In the genomic region with DNA sequence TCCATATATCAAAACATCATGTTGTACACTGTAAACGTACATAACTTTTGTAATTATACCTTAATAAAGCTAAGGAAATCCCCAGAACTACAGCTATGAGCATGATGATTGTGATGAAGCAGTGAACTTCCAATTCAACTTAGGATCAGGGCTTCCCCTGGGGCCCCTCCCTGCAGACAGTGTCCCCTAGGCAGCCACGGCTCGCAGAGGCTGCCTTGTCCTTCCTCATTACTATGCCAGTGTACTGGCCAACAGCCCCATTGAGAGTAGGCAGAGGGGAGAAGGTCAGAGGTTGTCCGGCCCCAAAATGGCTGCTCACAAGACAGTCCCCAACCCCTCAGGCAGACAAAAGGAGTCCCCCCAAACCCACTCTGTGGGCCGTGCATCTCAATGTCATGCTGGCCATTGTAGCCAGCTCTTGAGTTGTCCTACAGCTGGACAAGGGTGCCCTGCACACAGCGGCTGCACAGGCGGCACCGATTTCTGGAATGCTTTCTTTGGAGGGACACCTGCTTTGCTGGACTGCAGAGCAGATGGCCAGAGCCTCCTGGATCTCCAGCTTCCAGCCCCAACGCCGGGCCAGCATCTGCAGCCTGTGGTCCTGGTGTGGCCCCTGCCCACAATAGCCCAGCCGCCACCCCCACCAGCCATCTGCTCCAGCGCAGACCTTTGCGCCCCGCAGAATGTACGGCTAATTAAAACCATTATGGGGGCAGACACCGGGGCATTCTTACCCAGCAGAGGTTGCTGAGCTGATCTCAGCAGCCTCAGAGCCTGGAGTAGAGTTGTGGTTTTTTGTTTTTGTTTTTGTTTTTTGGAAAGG, we compare ENCODE assay signal across 10 cellular contexts. TPM values are rescaled to one million over a fixed set of nuclear protein-coding genes. Genes with fewer than 3 reads are reported as not detected.
A peak's percentile ranks its signal among the peaks of the same experiment; 100 is the strongest.
DNase-seq lines count a peak whose midpoint lies in the region; ATAC-seq and TF ChIP-seq lines count a peak whose summit lies in the region.
"Had no signal": no experiment of that assay in that cellular context is flagged by ENCODE, and none has a peak within 500 bp of the region (broad histone marks: within the 10 kb centered on the region; RNA-seq: fewer than 3 reads in every experiment).

No MANE protein-coding gene starts in this region.

- intact Hi-C loops in sciatic nerve (cut with DNase I) = no loop called here

- no peaks in the 10 kb centered on the region for H3K9me3 Mint-ChIP-seq in endodermal cell

- H3K27ac ChIP-seq in endodermal cell (ENCODE audit: low read depth, low read length) = peak overlapping the region; percentile 82

- H3K36me3 Mint-ChIP-seq in endodermal cell (ENCODE audit: low read depth) = no peaks in the 10 kb centered on the region

- no peak overlapping the region for H3K27ac Mint-ChIP-seq in endodermal cell

- peaks cover 12% of the 10 kb centered on the region for H3K27me3 ChIP-seq in endodermal cell (ENCODE audit: control insufficient read depth, insufficient read depth, low read length, poor library complexity, severe bottlenecking)

- no peak for TF ChIP-seq CTCF in endodermal cell (conservative IDR thresholded peaks at IDR 0.05)

- H3K4me3 ChIP-seq in endodermal cell (ENCODE audit: low read length) = no peak overlapping the region

- ATAC-seq in activated CD4-positive, CD25-positive, alpha-beta regulatory T cell treated with anti-CD3 and anti-CD28 coated beads, Interleukin-2, amount 50 U/mL, for 24 hours = peak; percentile 31 to 40
- ATAC-seq in sciatic nerve = peak; percentile 23
- ATAC-seq in GM21528 (IDR thresholded peaks at IDR 0.05; ENCODE audit: low FRiP score, unreplicated experiment) = no peak
- no peak for ATAC-seq in HG03039 (IDR thresholded peaks at IDR 0.05; ENCODE audit: unreplicated experiment)

- peaks cover 25% of the 10 kb centered on the region for H3K4me1 Mint-ChIP-seq in endodermal cell

- DNase-seq in activated CD4-positive, CD25-positive, alpha-beta regulatory T cell (lab: John Stamatoyannopoulos, UW) = no peak
- DNase-seq in SK-N-DZ (ENCODE audit: low spot score) (peak; percentile 27), endodermal cell (no peak), sciatic nerve (ENCODE audit: low spot score) (no peak), midbrain (lab: John Stamatoyannopoulos, UW) (no peak)
- DNase-seq: EL; stimulated activated CD8-positive, alpha-beta memory T cell treated with anti-CD3 and anti-CD28 coated beads, Interleukin-4, amount 100 ng/mL, for 48 hours had no signal

- no peak overlapping the region for H3K4me3 Mint-ChIP-seq in endodermal cell

- H3K36me3 ChIP-seq in endodermal cell (ENCODE audit: control insufficient read depth, insufficient read depth, low read length) = no peaks in the 10 kb centered on the region

- peaks cover 8% of the 10 kb centered on the region for H3K4me1 ChIP-seq in endodermal cell (ENCODE audit: control insufficient read depth, insufficient read depth, low read length)

- H3K9ac ChIP-seq in endodermal cell (ENCODE audit: extremely low read depth, low read length, poor library complexity, severe bottlenecking) = no peak overlapping the region

- H3K27me3 Mint-ChIP-seq in endodermal cell (ENCODE audit: insufficient read depth) = peaks cover 28% of the 10 kb centered on the region

- H3K9me3 ChIP-seq in endodermal cell (ENCODE audit: control insufficient read depth, low read length) = no peaks in the 10 kb centered on the region

- WGBS in endodermal cell (ENCODE audit: insufficient coverage in 1 of 2, insufficient read length in 1 of 2), 2 experiments = 84 to 95% methylated on average over 6 to 15 of the region's 16 CpGs

RNA-seq across cellular contexts. Expression of a gene that starts 46.1 kb away (rescaled TPM):
- polyA plus RNA-seq in SK-N-DZ (2014; cell fraction: cytosol; rRNA removed) = 11.7 and 22.0 TPM in 2 replicates
- 17.3 and 21.4 TPM in 2 replicates for polyA plus RNA-seq in SK-N-DZ (2014; cell fraction: nucleus; rRNA removed)
- total RNA-seq in endodermal cell (1 to 10 TPM; 3.3 to 4.1 TPM), sciatic nerve (48.2 TPM)
- polyA plus RNA-seq in endodermal cell (2013, experiment 1 of 2) = 26.9 TPM
- 28.3 TPM for polyA plus RNA-seq in endodermal cell (2013, experiment 2 of 2)

Comparison
In these comparisons a context has a peak if more than half of its experiments do, and no peak if none do; other contexts are left out.
1. ATAC-seq: peak in activated CD4-positive, CD25-positive, alpha-beta regulatory T cell treated with anti-CD3 and anti-CD28 coated beads, Interleukin-2, amount 50 U/mL, for 24 hours (2 of 2) and sciatic nerve (single experiment); none in GM21528 (single experiment) and HG03039 (single experiment).